ENCODE assay signal across 8 cellular contexts in genomic region chr20:47220161-47220582, GRCh38.
A peak's percentile ranks its signal among the peaks of the same experiment; 100 is the strongest.
DNase-seq lines count a peak whose midpoint lies in the region; ATAC-seq and TF ChIP-seq lines count a peak whose summit lies in the region.

No MANE protein-coding gene starts in this region.

- TF ChIP-seq RAD21 in Ishikawa (IDR thresholded peaks at IDR 0.05; ENCODE audit: low read depth): peak; percentile 33; the same call in 1 of the 2 replicates

- TF ChIP-seq CTCF in vagina (IDR thresholded peaks at IDR 0.05): no peak

- H3K27ac ChIP-seq in vagina: no peak overlapping the region

- H3K36me3 ChIP-seq in vagina: peaks cover 0 to 69% of the 10 kb centered on the region in 2 donors

- no peak for ATAC-seq in GM19397 (IDR thresholded peaks at IDR 0.05; ENCODE audit: unreplicated experiment)

- no peaks in the 10 kb centered on the region for H3K4me1 ChIP-seq in vagina

- no peaks in the 10 kb centered on the region for H3K27me3 ChIP-seq in vagina

- no peaks in the 10 kb centered on the region for H3K9me3 ChIP-seq in vagina

- intact Hi-C loops in posterior vena cava (cut with DNase I): no loop called here
- intact Hi-C loops in vagina (cut with DNase I): no loop called here

- peak; percentile 22 for DNase-seq in DMS53 treated with DMSO at 0.1 percent for 48 hours (lab: John Stamatoyannopoulos, UW; ENCODE audit: unreplicated experiment)
- peak; percentile 40 to 51 for DNase-seq in activated CD4-positive, alpha-beta T cell treated with anti-CD3 and anti-CD28 coated beads for 24 hours (ENCODE audit: low read depth in 2 of 2)
- DNase-seq in effector CD4-positive, alpha-beta T cell: peak; percentile 34
- DNase-seq in posterior vena cava (ENCODE audit: low spot score): peak; percentile 78
- no peak for DNase-seq in vagina (ENCODE audit: extremely low spot score in 2 of 2)
- DNase-seq in kidney glomerular epithelial cell (lab: John Stamatoyannopoulos, UW): no peak

- TF ChIP-seq POLR2A in vagina (IDR thresholded peaks at IDR 0.05): no peak

- H3K4me3 ChIP-seq in vagina: no peak overlapping the region

- no peak for TF ChIP-seq EP300 in Ishikawa (IDR thresholded peaks at IDR 0.05; ENCODE audit: borderline replicate concordance)

TF ChIP-seq in Ishikawa, 13 proteins besides CTCF, POLR2A, EP300 and RAD21:
- no peak for TF ChIP-seq FOXM1 (IDR thresholded peaks at IDR 0.05; ENCODE audit: borderline replicate concordance, low read depth)
- peak; percentile 78 for TF ChIP-seq YY1 (IDR thresholded peaks at IDR 0.05; ENCODE audit: low read depth)

Comparison
In these comparisons a context has a peak if more than half of its experiments do, and no peak if none do; other contexts are left out.
1. DNase-seq: peak in DMS53 treated with DMSO at 0.1 percent for 48 hours (single experiment), activated CD4-positive, alpha-beta T cell treated with anti-CD3 and anti-CD28 coated beads for 24 hours (2 of 2), effector CD4-positive, alpha-beta T cell (single experiment) and posterior vena cava (single experiment); none in vagina (0 of 2) and kidney glomerular epithelial cell (single experiment).